Comparison of ENCODE assay signal across 8 cellular contexts in the genomic region with DNA sequence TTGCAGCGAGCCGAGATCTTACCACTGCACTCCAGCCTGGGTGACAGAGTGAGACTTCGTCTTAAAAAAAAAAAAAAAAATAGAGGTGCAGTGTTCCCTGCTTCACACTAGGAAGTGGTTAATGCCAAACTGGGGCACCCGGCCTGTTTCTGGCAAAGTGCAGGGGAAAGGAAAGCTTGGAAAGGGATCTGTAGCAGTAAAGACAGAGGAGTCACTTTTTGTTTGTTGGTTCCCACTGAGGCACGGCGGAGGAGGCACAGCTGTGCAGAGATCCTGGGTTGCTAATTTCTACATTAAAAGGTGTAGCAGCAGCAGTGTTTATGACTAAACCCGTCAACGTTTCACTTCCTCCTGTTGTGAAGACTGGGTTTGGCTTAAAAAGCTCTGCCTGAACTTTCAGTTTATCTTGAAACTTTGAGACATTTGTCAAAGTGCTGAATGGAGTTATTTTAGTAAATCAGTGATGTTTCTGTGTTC.
DNase-seq lines count a peak whose midpoint lies in the region; ATAC-seq and TF ChIP-seq lines count a peak whose summit lies in the region.

No MANE protein-coding gene starts in this region.

- WGBS in lung, 2 donors: 20 to 39% methylated on average over 8 of the region's 8 CpGs

- H3K4me3 ChIP-seq in lung: no peak overlapping the region

- H3K4me1 ChIP-seq in lung (ENCODE audit: control insufficient read depth in 2 of 2, insufficient read depth in 2 of 2, low read length in 2 of 2): peaks cover 0 to 11% of the 10 kb centered on the region in 2 donors

- H3K27ac ChIP-seq in lung (ENCODE audit: low read depth in 1 of 2, low read length in 1 of 2): no peak overlapping the region

- no peaks in the 10 kb centered on the region for H3K9me3 ChIP-seq in lung (ENCODE audit: control insufficient read depth in 2 of 2, insufficient read depth in 1 of 2, low read length in 1 of 2)

- H3K27me3 ChIP-seq in lung (ENCODE audit: control insufficient read depth, insufficient read depth): no peaks in the 10 kb centered on the region

- DNase-seq in CD1c-positive myeloid dendritic cell (ENCODE audit: extremely low spot score): peak; percentile 78
- DNase-seq in activated CD8-positive, alpha-beta memory T cell treated with anti-CD3 and anti-CD28 coated beads for 24 hours: peak; percentile 71
- no peak for DNase-seq in lung (ENCODE audit: low spot score)
- DNase-seq in NCI-H1048 (lab: John Stamatoyannopoulos, UW): no peak
- DNase-seq in NCI-H510A (lab: John Stamatoyannopoulos, UW): no peak
- DNase-seq in NCI-H226: no peak

- no peaks in the 10 kb centered on the region for H3K36me3 ChIP-seq in lung (ENCODE audit: control insufficient read depth in 2 of 2, insufficient read depth in 2 of 2, low read length in 2 of 2)

- TF ChIP-seq CTCF in lung (IDR thresholded peaks at IDR 0.05; ENCODE audit: control extremely low read depth, extremely low read depth): no peak

- ATAC-seq in GM19463 (IDR thresholded peaks at IDR 0.05; ENCODE audit: unreplicated experiment) (peak; percentile 84), HG03457 (IDR thresholded peaks at IDR 0.05; ENCODE audit: unreplicated experiment) (peak; percentile 75), lung (ENCODE audit: insufficient read depth, low FRiP score) (peak; percentile 46)

Comparison
In these comparisons a context has a peak if more than half of its experiments do, and no peak if none do; other contexts are left out.
1. DNase-seq: peak in CD1c-positive myeloid dendritic cell (single experiment) and activated CD8-positive, alpha-beta memory T cell treated with anti-CD3 and anti-CD28 coated beads for 24 hours (single experiment); none in lung (single experiment), NCI-H1048 (single experiment), NCI-H510A (single experiment) and NCI-H226 (single experiment).
2. Peak in every context shown above with its lines, with median percentiles within 50 percentile points of each other: ATAC-seq.